In the genomic region with DNA sequence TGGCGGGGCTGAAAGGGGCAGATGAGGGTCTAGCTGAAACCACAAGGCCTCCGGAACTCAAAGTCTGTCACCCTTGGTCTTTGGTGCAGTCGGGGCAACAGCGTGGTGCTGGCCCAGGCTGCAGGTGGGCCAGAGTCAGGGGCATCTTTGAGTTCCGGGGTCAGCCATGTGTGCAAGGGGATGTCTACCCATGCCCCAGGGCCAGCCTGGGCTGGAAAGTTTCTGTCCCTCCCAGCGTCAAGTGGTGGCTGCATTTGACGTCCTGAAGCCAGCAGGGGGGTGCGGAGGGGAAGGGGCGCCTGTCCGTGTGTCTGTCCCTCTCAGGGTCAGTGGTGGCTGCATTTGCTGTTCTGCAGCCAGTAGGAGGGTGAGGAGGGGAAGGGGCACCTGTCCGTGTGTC, we compare ENCODE assay signal across 8 cellular contexts. TPM values are rescaled to one million over a fixed set of nuclear protein-coding genes. Genes with fewer than 3 reads are reported as not detected.
DNase-seq lines count a peak whose midpoint lies in the region; ATAC-seq and TF ChIP-seq lines count a peak whose summit lies in the region.

No MANE protein-coding gene starts in this region.

- DNase-seq in Calu3: no peak
- no peak for DNase-seq in MG63
- DNase-seq in nephron progenitor cell: no peak
- no peak for DNase-seq in T-helper 9 cell
- no peak for DNase-seq in cortex of kidney (lab: John Stamatoyannopoulos, UW)
- no peak for DNase-seq in NCI-H446 (lab: John Stamatoyannopoulos, UW)

- H3K27me3 ChIP-seq in MG63 (no peaks in the 10 kb centered on the region), ectodermal cell (ENCODE audit: control insufficient read depth, insufficient read depth, low read length, poor library complexity, severe bottlenecking) (no peaks in the 10 kb centered on the region)

- TF ChIP-seq CTCF in Calu3 (IDR thresholded peaks at IDR 0.05; ENCODE audit: unreplicated experiment) (no peak), nephron progenitor cell (IDR thresholded peaks at IDR 0.05) (no peak)

- H3K9me3 ChIP-seq in MG63: no peaks in the 10 kb centered on the region
- H3K9me3 ChIP-seq in ectodermal cell (ENCODE audit: control insufficient read depth, low read length): no peaks in the 10 kb centered on the region

- WGBS in ectodermal cell, 2 experiments: 26 to 29% methylated on average over 11 of the region's 11 CpGs

- H3K27me3 Mint-ChIP-seq in Calu3 (ENCODE audit: unreplicated experiment): no peaks in the 10 kb centered on the region
- H3K27me3 Mint-ChIP-seq in nephron progenitor cell (ENCODE audit: low read depth, poor library complexity): no peaks in the 10 kb centered on the region

- CTCF ChIA-PET in Calu3 (lab: Charles Lee): interaction anchor here (0.6 to 1.0 kb wide), 3 partner anchors 12 to 28 kb away, joined by 3 read pairs; no protein-coding TSS in a partner anchor

- peak overlapping the region; percentile 81 for H3K4me3 ChIP-seq in MG63
- H3K4me3 ChIP-seq in ectodermal cell (ENCODE audit: insufficient read depth, low read depth, low read length): peak overlapping the region; percentile 67

- peaks cover 7% of the 10 kb centered on the region for H3K4me1 ChIP-seq in ectodermal cell (ENCODE audit: control insufficient read depth, insufficient read depth, low read length)

- intact Hi-C loops in Calu3 (cut with micrococcal nuclease; ENCODE audit: unreplicated experiment): loop anchor here (5.0 kb wide), 2 partner anchors 32 to 77 kb away; partner anchors contain the start of gene GRIFIN

- no TSS peak for BruUV-seq in Calu3 (replicated peaks; lab: Mats Ljungman, UMichigan)

- ATAC-seq in HG03469 (IDR thresholded peaks at IDR 0.05; ENCODE audit: unreplicated experiment): no peak

- H3K4me1 Mint-ChIP-seq in Calu3 (ENCODE audit: low read depth, unreplicated experiment) (peaks cover 31% of the 10 kb centered on the region), nephron progenitor cell (peaks cover 29% of the 10 kb centered on the region)

- H3K4me3 Mint-ChIP-seq in Calu3 (ENCODE audit: low read depth, unreplicated experiment) (peak overlapping the region; percentile 93), nephron progenitor cell (peak overlapping the region; percentile 85)

- H3K27ac Mint-ChIP-seq in Calu3 (ENCODE audit: unreplicated experiment) (peak overlapping the region; percentile 93), nephron progenitor cell (peak overlapping the region; percentile 48)

- H3K27ac ChIP-seq in ectodermal cell (ENCODE audit: insufficient read depth, low read depth, low read length, poor library complexity, severe bottlenecking): no peak overlapping the region

- H3K36me3 Mint-ChIP-seq in Calu3 (ENCODE audit: insufficient read depth, unreplicated experiment) (peaks cover 80% of the 10 kb centered on the region), nephron progenitor cell (ENCODE audit: low read depth) (peaks cover 26% of the 10 kb centered on the region)

- peaks cover 11% of the 10 kb centered on the region for H3K36me3 ChIP-seq in MG63
- H3K36me3 ChIP-seq in ectodermal cell (ENCODE audit: control insufficient read depth, insufficient read depth, low read length): peaks cover 4% of the 10 kb centered on the region

- H3K9me3 Mint-ChIP-seq in Calu3 (ENCODE audit: low read depth, unreplicated experiment) (no peaks in the 10 kb centered on the region), nephron progenitor cell (no peaks in the 10 kb centered on the region)

RNA-seq across cellular contexts. Expression of gene BRAT1, which starts 0.7 kb away (rescaled TPM):
- total RNA-seq in Calu3 (2022): 56.2 and 59.6 TPM in 2 replicates
- 43.2 and 59.7 TPM in 2 replicates for total RNA-seq in MG63 (2014; rRNA removed; shearing (Covaris generic); ENCODE audit: low replicate concordance)
- polyA plus RNA-seq in ectodermal cell (2013, experiment 1 of 4): 50.2 TPM
- polyA plus RNA-seq in ectodermal cell (2013, experiment 2 of 4): 46.1 TPM
- 44.3 TPM for polyA plus RNA-seq in ectodermal cell (2013, experiment 3 of 4)
- 47.9 TPM for polyA plus RNA-seq in ectodermal cell (2013, experiment 4 of 4)

RNA-seq across cellular contexts. Expression of gene IQCE, which starts 4.1 kb away (rescaled TPM):
- 94.8 and 96.4 TPM in 2 replicates for total RNA-seq in Calu3 (2022)
- 8.6 and 18.2 TPM in 2 replicates for total RNA-seq in MG63 (2014; rRNA removed; shearing (Covaris generic); ENCODE audit: low replicate concordance)
- 17.6 TPM for polyA plus RNA-seq in ectodermal cell (2013, experiment 1 of 4)
- polyA plus RNA-seq in ectodermal cell (2013, experiment 2 of 4): 18.1 TPM
- polyA plus RNA-seq in ectodermal cell (2013, experiment 3 of 4): 15.0 TPM
- 17.7 TPM for polyA plus RNA-seq in ectodermal cell (2013, experiment 4 of 4)

RNA-seq across cellular contexts. Expression of gene LFNG, which starts 35.1 kb away (rescaled TPM):
- 46.8 and 59.1 TPM in 2 replicates for total RNA-seq in Calu3 (2022)
- total RNA-seq in MG63 (2014; rRNA removed; shearing (Covaris generic); ENCODE audit: low replicate concordance): 2.9 and 6.0 TPM in 2 replicates
- 93.3 TPM for polyA plus RNA-seq in ectodermal cell (2013, experiment 1 of 4)
- 173 TPM for polyA plus RNA-seq in ectodermal cell (2013, experiment 2 of 4)
- polyA plus RNA-seq in ectodermal cell (2013, experiment 3 of 4): 110 TPM
- polyA plus RNA-seq in ectodermal cell (2013, experiment 4 of 4): 138 TPM
